Comparison of ENCODE assay signal across 2 cellular contexts in genomic region chr20:31679357-31680285, GRCh38.
TF ChIP-seq lines count a peak whose summit lies in the region.

No MANE protein-coding gene starts in this region.

TF ChIP-seq in SK-N-SH, 30 proteins besides CTCF, POLR2A, EP300 and RAD21:
- TF ChIP-seq RXRA (IDR thresholded peaks at IDR 0.05; ENCODE audit: borderline replicate concordance, low read depth) (no peak), YY1 (IDR thresholded peaks at IDR 0.05; ENCODE audit: low read depth) (no peak), IRF3 (IDR thresholded peaks at IDR 0.05; ENCODE audit: low read depth, low read length) (no peak), TAF1 (IDR thresholded peaks at IDR 0.05; ENCODE audit: borderline replicate concordance, low read depth, low read length) (no peak), RCOR1 (IDR thresholded peaks at IDR 0.05; ENCODE audit: low read length) (no peak), REST (IDR thresholded peaks at IDR 0.05; ENCODE audit: low read depth, low read length) (no peak), SIN3A (IDR thresholded peaks at IDR 0.05; ENCODE audit: borderline replicate concordance, low read depth, low read length) (no peak), TCF12 (IDR thresholded peaks at IDR 0.05) (no peak), ELF1 (IDR thresholded peaks at IDR 0.05) (no peak), FOXM1 (IDR thresholded peaks at IDR 0.05; ENCODE audit: low read depth) (no peak)

TF ChIP-seq in H1, 55 proteins besides CTCF, POLR2A, EP300 and RAD21:
- TF ChIP-seq KDM4A (IDR thresholded peaks at IDR 0.05; ENCODE audit: low read depth, low read length, severe bottlenecking) (no peak), ATF3 (IDR thresholded peaks at IDR 0.05; ENCODE audit: insufficient read depth, low read depth, low read length) (no peak), CBX5 (IDR thresholded peaks at IDR 0.05; ENCODE audit: low read depth, low read length) (no peak), CBX8 (IDR thresholded peaks at IDR 0.05; ENCODE audit: borderline replicate concordance, low read depth, low read length) (no peak), EGR1 (IDR thresholded peaks at IDR 0.05; ENCODE audit: borderline replicate concordance, low read depth, low read length) (no peak), RXRA (IDR thresholded peaks at IDR 0.05; ENCODE audit: insufficient read depth, low read depth, low read length) (no peak), BACH1 (IDR thresholded peaks at IDR 0.05; ENCODE audit: low read length) (no peak)
